19 cellular contexts compared by ENCODE assay signal in the genomic region with DNA sequence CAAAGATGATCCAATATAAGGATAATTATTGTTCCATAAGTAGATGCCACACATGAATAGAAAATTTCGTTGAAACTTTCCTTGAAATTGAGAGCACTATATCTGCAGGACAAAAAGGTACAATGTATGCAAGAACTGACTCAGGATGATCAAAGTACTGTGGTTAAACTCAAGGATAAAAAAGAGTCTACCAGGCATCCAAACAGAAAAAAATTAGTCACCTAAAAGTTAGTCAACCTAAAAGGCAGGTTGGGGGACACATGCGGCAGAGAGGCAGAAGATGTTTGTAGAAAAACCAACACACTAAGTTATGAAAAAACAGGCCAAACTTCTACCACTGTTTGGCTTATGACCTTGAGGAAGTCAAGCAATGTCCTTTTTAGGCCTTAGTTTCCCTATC.
A peak's percentile ranks its signal among the peaks of the same experiment; 100 is the strongest.
DNase-seq lines count a peak whose midpoint lies in the region; ATAC-seq, FAIRE-seq and TF ChIP-seq lines count a peak whose summit lies in the region.
"Had no signal": no experiment of that assay in that cellular context is flagged by ENCODE, and none has a peak within 500 bp of the region (broad histone marks: within the 10 kb centered on the region; RNA-seq: fewer than 3 reads in every experiment).

No MANE protein-coding gene starts in this region.

- RAD21 ChIA-PET in GM12878 (lab: Charles Lee; ENCODE audit: unreplicated experiment), result no interaction called here

- no peak for TF ChIP-seq RAD21 in GM12878 (IDR thresholded peaks at IDR 0.05; ENCODE audit: insufficient read depth, low read depth, low read length)

- H3K23ac ChIP-seq in trophoblast cell (ENCODE audit: low read length) (no peak overlapping the region), neuronal stem cell (ENCODE audit: low read depth, low read length, poor library complexity) (no peak overlapping the region)

- POLR2A ChIA-PET in GM12878 (lab: Charles Lee), result no interaction called here

- H4K20me1 ChIP-seq in GM12878 (ENCODE audit: control insufficient read depth, insufficient read depth), result no peaks in the 10 kb centered on the region

- H2AK5ac ChIP-seq in trophoblast cell (ENCODE audit: low read length) (no peak overlapping the region), neuronal stem cell (ENCODE audit: low read depth, low read length) (no peak overlapping the region)

- no peak for TF ChIP-seq EP300 in GM12878 (IDR thresholded peaks at IDR 0.05; ENCODE audit: borderline replicate concordance in 1 of 2, control insufficient read depth in 1 of 2, low read depth in 2 of 2, low read length in 2 of 2)

- no peak for TF ChIP-seq CTCF in GM12878 (IDR thresholded peaks at IDR 0.05 in 2 of 3, conservative IDR thresholded peaks at IDR 0.05 in 1 of 3; ENCODE audit: control insufficient read depth in 2 of 3, extremely low read depth in 1 of 3, insufficient read depth in 1 of 3, low read depth in 3 of 3, low read length in 3 of 3)

- H4K91ac ChIP-seq in trophoblast cell (ENCODE audit: low read depth, low read length), result no peak overlapping the region
- no peak overlapping the region for H4K91ac ChIP-seq in neuronal stem cell (ENCODE audit: low read depth, low read length, poor library complexity)

- H2BK120ac ChIP-seq in trophoblast cell (ENCODE audit: insufficient read depth, low read length, poor library complexity) (no peak overlapping the region), neuronal stem cell (ENCODE audit: low read depth, low read length) (no peak overlapping the region)

- H2BK12ac ChIP-seq in trophoblast cell (ENCODE audit: low read length) (no peak overlapping the region), neuronal stem cell (ENCODE audit: low read length) (no peak overlapping the region)

- WGBS in GM12878 (ENCODE audit: insufficient coverage, insufficient replicate concordance, low lambda C conversion rate, missing lambda C conversion rate), result 2% methylated on average over 2 of the region's 2 CpGs
- WGBS in trophoblast cell (ENCODE audit: extremely low coverage, insufficient coverage, insufficient read length), result no CpG with 5 or more reads among the region's 2 CpGs
- WGBS in neuronal stem cell (ENCODE audit: extremely low coverage in 2 of 2, insufficient read length in 2 of 2, insufficient replicate concordance in 1 of 2), 2 donors, result no CpG with 5 or more reads among the region's 2 CpGs

- H3K18ac ChIP-seq in trophoblast cell (ENCODE audit: low read length) (no peak overlapping the region), neuronal stem cell (ENCODE audit: low read length) (no peak overlapping the region)

- H3K14ac ChIP-seq in trophoblast cell (ENCODE audit: low read length) (no peak overlapping the region), neuronal stem cell (ENCODE audit: low read length) (no peak overlapping the region)

- H2BK15ac ChIP-seq in neuronal stem cell (ENCODE audit: low read length), result no peak overlapping the region

- H2BK5ac ChIP-seq in trophoblast cell (ENCODE audit: low read depth, low read length, poor library complexity) (no peak overlapping the region), neuronal stem cell (ENCODE audit: low read length) (no peak overlapping the region)

- H3K4me3 ChIP-seq in GM12878, result no peak overlapping the region
- H3K4me3 ChIP-seq in trophoblast cell (ENCODE audit: low read depth, low read length), result no peak overlapping the region
- H3K4me3 ChIP-seq in neuronal stem cell (ENCODE audit: low read length in 2 of 2), result no peak overlapping the region
- H3K4me3 ChIP-seq: heart left ventricle had no signal

- H3K9ac ChIP-seq in GM12878 (ENCODE audit: control insufficient read depth, insufficient read depth, low read length) (no peak overlapping the region), trophoblast cell (ENCODE audit: low read length) (no peak overlapping the region), neuronal stem cell (ENCODE audit: low read depth, low read length, poor library complexity) (no peak overlapping the region)

- H3K27ac ChIP-seq in GM12878 (ENCODE audit: control insufficient read depth, insufficient read depth) (no peak overlapping the region), trophoblast cell (ENCODE audit: low read depth, low read length) (no peak overlapping the region), neuronal stem cell (replicated peaks; ENCODE audit: low read length) (no peak overlapping the region)
- H3K27ac ChIP-seq: heart left ventricle had no signal

- BruUV-seq in GM12878 (replicated peaks; lab: Mats Ljungman, UMichigan), result no TSS peak

- no peak overlapping the region for H3K4me2 ChIP-seq in GM12878 (ENCODE audit: control insufficient read depth, insufficient read depth)
- H3K4me2 ChIP-seq in trophoblast cell (ENCODE audit: low read length), result no peak overlapping the region
- H3K4me2 ChIP-seq in neuronal stem cell (ENCODE audit: insufficient read depth, low read length, poor library complexity, severe bottlenecking), result no peak overlapping the region

- H2AFZ ChIP-seq in GM12878 (ENCODE audit: control insufficient read depth, low read depth, low read length) (no peak overlapping the region), trophoblast cell (ENCODE audit: insufficient read depth, low read length, poor library complexity) (no peak overlapping the region), neuronal stem cell (ENCODE audit: low read length) (no peak overlapping the region)

- TF ChIP-seq POLR2A in GM12878 (IDR thresholded peaks at IDR 0.05; ENCODE audit: low read depth, low read length), result no peak

- CTCF ChIA-PET in activated naive CD4-positive, alpha-beta T cell treated with anti-CD3 and anti-CD28 coated beads for 36 hours (lab: Charles Lee), result no interaction called here
- CTCF ChIA-PET in activated naive CD4-positive, alpha-beta T cell treated with anti-CD3 and anti-CD28 coated beads, Interleukin-2, amount 10 ng/mL, durations not matched to agents 7 days and 5 days (lab: Charles Lee), result interaction anchor here (0.6 kb wide), 1 partner anchor 126 kb away, joined by 3 read pairs; no protein-coding TSS in a partner anchor
- CTCF ChIA-PET in GM12878 (lab: Yijun Ruan, JAX), result no interaction called here

- no peak overlapping the region for H4K8ac ChIP-seq in trophoblast cell (ENCODE audit: low read depth, low read length)
- H4K8ac ChIP-seq in neuronal stem cell (ENCODE audit: low read depth, low read length), result no peak overlapping the region

- H3K36me3 Mint-ChIP-seq in activated naive CD4-positive, alpha-beta T cell treated with anti-CD3 and anti-CD28 coated beads for 36 hours (ENCODE audit: low read depth), result no peaks in the 10 kb centered on the region
- peaks cover 16% of the 10 kb centered on the region for H3K36me3 Mint-ChIP-seq in activated naive CD4-positive, alpha-beta T cell treated with anti-CD3 and anti-CD28 coated beads, Interleukin-2, amount 10 ng/mL, durations not matched to agents 7 days and 5 days

- H3K4me1 ChIP-seq in GM12878 (ENCODE audit: control insufficient read depth, insufficient read depth, low read length) (peaks cover 5% of the 10 kb centered on the region), trophoblast cell (ENCODE audit: control insufficient read depth in 1 of 2, insufficient read depth in 2 of 2, low read length in 2 of 2) (no peaks in the 10 kb centered on the region), neuronal stem cell (ENCODE audit: control insufficient read depth in 2 of 2, insufficient read depth in 1 of 2, low read depth in 1 of 2, low read length in 2 of 2) (peaks cover 0 to 1% of the 10 kb centered on the region in 2 donors)

- no peaks in the 10 kb centered on the region for H3K27me3 Mint-ChIP-seq in activated naive CD4-positive, alpha-beta T cell treated with anti-CD3 and anti-CD28 coated beads for 36 hours (ENCODE audit: low read depth)
- H3K27me3 Mint-ChIP-seq in activated naive CD4-positive, alpha-beta T cell treated with anti-CD3 and anti-CD28 coated beads, Interleukin-2, amount 10 ng/mL, durations not matched to agents 7 days and 5 days, result no peaks in the 10 kb centered on the region

- no peak overlapping the region for H3K4me3 Mint-ChIP-seq in activated naive CD4-positive, alpha-beta T cell treated with anti-CD3 and anti-CD28 coated beads for 36 hours
- no peak overlapping the region for H3K4me3 Mint-ChIP-seq in activated naive CD4-positive, alpha-beta T cell treated with anti-CD3 and anti-CD28 coated beads, Interleukin-2, amount 10 ng/mL, durations not matched to agents 7 days and 5 days

- H3K36me3 ChIP-seq in GM12878 (ENCODE audit: control insufficient read depth in 2 of 2, insufficient read depth in 2 of 2, low read length in 1 of 2) (no peaks in the 10 kb centered on the region; a peak in 1 of 4 replicates), trophoblast cell (ENCODE audit: control insufficient read depth in 1 of 2, insufficient read depth in 2 of 2, low read length in 2 of 2) (peaks cover 0 to 2% of the 10 kb centered on the region in 2 experiments), neuronal stem cell (replicated peaks in 1 of 2; ENCODE audit: control insufficient read depth in 2 of 2, insufficient read depth in 2 of 2, low read length in 2 of 2) (peaks cover 0 to 4% of the 10 kb centered on the region in 2 donors)
- H3K36me3 ChIP-seq: heart left ventricle had no signal

- intact Hi-C loops in activated naive CD4-positive, alpha-beta T cell treated with anti-CD3 and anti-CD28 coated beads for 36 hours (cut with micrococcal nuclease), result loop anchor here (1.0 to 5.0 kb wide), 2 partner anchors 70 to 88 kb away; no protein-coding TSS in a partner anchor
- intact Hi-C loops in GM12878 (cut with micrococcal nuclease; ENCODE audit: unreplicated experiment), result no loop called here

- peak; percentile 27 for DNase-seq in activated naive CD4-positive, alpha-beta T cell treated with anti-CD3 and anti-CD28 coated beads for 36 hours
- no peak for DNase-seq in activated naive CD4-positive, alpha-beta T cell treated with anti-CD3 and anti-CD28 coated beads, Interleukin-2, amount 10 ng/mL, durations not matched to agents 7 days and 5 days
- peak; percentile 55 for DNase-seq in RCC 7860 (ENCODE audit: low spot score)
- DNase-seq in GM12878 (ENCODE audit: low read depth, low spot score), result no peak
- no peak for DNase-seq in trophoblast cell
- no peak for DNase-seq in neuronal stem cell (ENCODE audit: low spot score)
- no peak for DNase-seq in nucleus accumbens (lab: John Stamatoyannopoulos, UW)
- DNase-seq: activated CD4-positive, alpha-beta T cell treated with anti-CD3 and anti-CD28 coated beads for 1 hour; EL; GOT3; heart left ventricle; MM.1S; NCI-H187; NCI-H446 treated with DMSO at 0.1 percent for 48 hours; SHP77 treated with DMSO at 0.1 percent for 48 hours; stimulated activated CD4-positive, alpha-beta T cell treated with anti-CD3 and anti-CD28 coated beads, Interleukin-1b, Interleukin-23, amount 100 ng/mL, for 48 hours had no signal

- SMC1A ChIA-PET in GM12878 (lab: Charles Lee; ENCODE audit: uncharacterized antibody, unreplicated experiment), result no interaction called here

- H3K79me2 ChIP-seq in GM12878 (ENCODE audit: control insufficient read depth, insufficient read depth, low read length) (peaks cover 86% of the 10 kb centered on the region), trophoblast cell (ENCODE audit: control insufficient read depth, insufficient read depth, low read length, poor library complexity) (peaks cover 6% of the 10 kb centered on the region)

- peak overlapping the region; percentile 27 for H3K4ac ChIP-seq in trophoblast cell (ENCODE audit: low read depth, low read length)
- no peak overlapping the region for H3K4ac ChIP-seq in neuronal stem cell (ENCODE audit: low read length)

- H3K4me1 Mint-ChIP-seq in activated naive CD4-positive, alpha-beta T cell treated with anti-CD3 and anti-CD28 coated beads for 36 hours (ENCODE audit: low read depth), result peaks cover 69% of the 10 kb centered on the region
- peaks cover 29% of the 10 kb centered on the region for H3K4me1 Mint-ChIP-seq in activated naive CD4-positive, alpha-beta T cell treated with anti-CD3 and anti-CD28 coated beads, Interleukin-2, amount 10 ng/mL, durations not matched to agents 7 days and 5 days

- H3K9me3 ChIP-seq in GM12878 (replicated peaks; ENCODE audit: control insufficient read depth, insufficient read depth, low read length) (no peaks in the 10 kb centered on the region; the same call in 2 of the 3 replicates), trophoblast cell (ENCODE audit: insufficient read depth, low read depth, low read length) (no peaks in the 10 kb centered on the region), neuronal stem cell (replicated peaks in 1 of 2; ENCODE audit: control insufficient read depth in 2 of 2, insufficient read depth in 1 of 2, low read depth in 1 of 2, low read length in 2 of 2) (peaks cover 0 to 10% of the 10 kb centered on the region in 2 donors)
- H3K9me3 ChIP-seq: heart left ventricle had no signal

- peak overlapping the region; percentile 48 for H3K27ac Mint-ChIP-seq in activated naive CD4-positive, alpha-beta T cell treated with anti-CD3 and anti-CD28 coated beads for 36 hours
- H3K27ac Mint-ChIP-seq in activated naive CD4-positive, alpha-beta T cell treated with anti-CD3 and anti-CD28 coated beads, Interleukin-2, amount 10 ng/mL, durations not matched to agents 7 days and 5 days, result no peak overlapping the region

- FAIRE-seq in RCC 7860 (lab: Jason Lieb, UNC), result peak; percentile 86
- no peak for FAIRE-seq in GM12878 (lab: Jason Lieb, UNC)
- FAIRE-seq: HTR-8/SVneo had no signal

- H3K9me3 Mint-ChIP-seq in activated naive CD4-positive, alpha-beta T cell treated with anti-CD3 and anti-CD28 coated beads for 36 hours, result no peaks in the 10 kb centered on the region
- H3K9me3 Mint-ChIP-seq in activated naive CD4-positive, alpha-beta T cell treated with anti-CD3 and anti-CD28 coated beads, Interleukin-2, amount 10 ng/mL, durations not matched to agents 7 days and 5 days, result no peaks in the 10 kb centered on the region

- H3K79me1 ChIP-seq in trophoblast cell (ENCODE audit: low read length) (no peaks in the 10 kb centered on the region), neuronal stem cell (ENCODE audit: low read depth, low read length) (peaks cover 11% of the 10 kb centered on the region)

- no peak overlapping the region for H4K12ac ChIP-seq in trophoblast cell (ENCODE audit: low read depth, low read length)

- in situ Hi-C loops in GM12878 (cut with MboI), result no loop called here

- peak; percentile 28 for ATAC-seq in GM12878
- ATAC-seq in GM19463 (IDR thresholded peaks at IDR 0.05; ENCODE audit: unreplicated experiment), result no peak
- ATAC-seq: heart left ventricle, sciatic nerve had no signal

- H3K27me3 ChIP-seq in GM12878 (replicated peaks in 1 of 2; ENCODE audit: control insufficient read depth in 2 of 2, insufficient read depth in 2 of 2, low read length in 1 of 2) (no peaks in the 10 kb centered on the region), trophoblast cell (ENCODE audit: insufficient read depth, low read length) (no peaks in the 10 kb centered on the region), neuronal stem cell (ENCODE audit: control insufficient read depth in 3 of 3, insufficient read depth in 3 of 3, low read depth in 1 of 3, low read length in 3 of 3) (no peaks in the 10 kb centered on the region)
- H3K27me3 ChIP-seq: heart left ventricle had no signal

Comparison
In these comparisons a context has a peak if more than half of its experiments do, and no peak if none do; other contexts are left out.
1. DNase-seq: peak in activated naive CD4-positive, alpha-beta T cell treated with anti-CD3 and anti-CD28 coated beads for 36 hours (single experiment) and RCC 7860 (single experiment); none in activated naive CD4-positive, alpha-beta T cell treated with anti-CD3 and anti-CD28 coated beads, Interleukin-2, amount 10 ng/mL, durations not matched to agents 7 days and 5 days (single experiment), GM12878 (single experiment), trophoblast cell (0 of 2), neuronal stem cell (single experiment) and nucleus accumbens (0 of 56).